Comparison of ENCODE assay signal across 1 cellular context in the genomic region with DNA sequence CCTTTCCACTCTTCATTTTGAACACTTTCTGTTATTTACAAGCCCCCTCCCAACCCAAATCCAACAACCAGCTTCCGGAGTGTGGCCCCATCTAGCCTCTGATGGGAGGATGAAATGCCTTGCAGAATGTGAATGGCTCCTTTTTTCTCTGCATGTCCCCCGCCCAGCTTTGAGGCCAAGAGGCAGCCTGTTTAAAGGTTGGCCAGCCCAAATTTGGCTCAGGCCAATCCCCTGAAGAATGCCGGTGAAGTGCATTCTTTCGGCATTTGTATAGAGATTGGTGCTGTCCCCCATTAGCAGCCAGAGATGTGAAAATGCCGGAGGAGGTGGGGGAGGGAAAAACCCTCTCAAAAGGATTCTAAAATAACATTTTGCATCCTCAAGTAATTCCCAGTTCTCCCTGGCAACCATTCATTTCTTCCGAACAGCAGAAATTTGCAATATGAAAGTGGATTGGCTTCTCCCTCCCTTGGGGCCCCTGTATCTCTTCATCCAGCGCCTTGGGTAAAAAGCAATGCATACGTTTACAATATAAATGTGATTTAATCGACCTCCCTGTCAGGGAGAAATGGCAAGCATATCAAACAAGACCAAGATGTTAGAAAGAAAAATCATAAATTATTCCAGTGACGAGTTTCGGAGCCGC.
A peak's percentile ranks its signal among the peaks of the same experiment; 100 is the strongest.
TF ChIP-seq lines count a peak whose summit lies in the region.

No MANE protein-coding gene starts in this region.

TF ChIP-seq in H1, 55 proteins besides CTCF, POLR2A, EP300 and RAD21:
- no peak for TF ChIP-seq TAF1 (IDR thresholded peaks at IDR 0.05; ENCODE audit: low read depth, low read length)
- peak; percentile 55 for TF ChIP-seq ASH2L (IDR thresholded peaks at IDR 0.05; ENCODE audit: low read length)
- TF ChIP-seq CHD1 (IDR thresholded peaks at IDR 0.05; ENCODE audit: low read depth, low read length), result no peak
- no peak for TF ChIP-seq CEBPB (IDR thresholded peaks at IDR 0.05; ENCODE audit: low read depth, low read length)
- no peak for TF ChIP-seq RNF2 (IDR thresholded peaks at IDR 0.05; ENCODE audit: borderline replicate concordance, low read depth, low read length, missing control alignments, poor library complexity, severe bottlenecking)
- no peak for TF ChIP-seq GTF2F1 (IDR thresholded peaks at IDR 0.05; ENCODE audit: borderline replicate concordance, low read depth, low read length)
- no peak for TF ChIP-seq CTBP2 (IDR thresholded peaks at IDR 0.05; ENCODE audit: borderline replicate concordance, insufficient read depth, insufficient read length, low read length)
- TF ChIP-seq POLR2AphosphoS5 (IDR thresholded peaks at IDR 0.05; ENCODE audit: low read depth, low read length), result no peak
- no peak for TF ChIP-seq GABPA (IDR thresholded peaks at IDR 0.05; ENCODE audit: borderline replicate concordance, insufficient read depth, low read length)
- TF ChIP-seq, protein P1, sequence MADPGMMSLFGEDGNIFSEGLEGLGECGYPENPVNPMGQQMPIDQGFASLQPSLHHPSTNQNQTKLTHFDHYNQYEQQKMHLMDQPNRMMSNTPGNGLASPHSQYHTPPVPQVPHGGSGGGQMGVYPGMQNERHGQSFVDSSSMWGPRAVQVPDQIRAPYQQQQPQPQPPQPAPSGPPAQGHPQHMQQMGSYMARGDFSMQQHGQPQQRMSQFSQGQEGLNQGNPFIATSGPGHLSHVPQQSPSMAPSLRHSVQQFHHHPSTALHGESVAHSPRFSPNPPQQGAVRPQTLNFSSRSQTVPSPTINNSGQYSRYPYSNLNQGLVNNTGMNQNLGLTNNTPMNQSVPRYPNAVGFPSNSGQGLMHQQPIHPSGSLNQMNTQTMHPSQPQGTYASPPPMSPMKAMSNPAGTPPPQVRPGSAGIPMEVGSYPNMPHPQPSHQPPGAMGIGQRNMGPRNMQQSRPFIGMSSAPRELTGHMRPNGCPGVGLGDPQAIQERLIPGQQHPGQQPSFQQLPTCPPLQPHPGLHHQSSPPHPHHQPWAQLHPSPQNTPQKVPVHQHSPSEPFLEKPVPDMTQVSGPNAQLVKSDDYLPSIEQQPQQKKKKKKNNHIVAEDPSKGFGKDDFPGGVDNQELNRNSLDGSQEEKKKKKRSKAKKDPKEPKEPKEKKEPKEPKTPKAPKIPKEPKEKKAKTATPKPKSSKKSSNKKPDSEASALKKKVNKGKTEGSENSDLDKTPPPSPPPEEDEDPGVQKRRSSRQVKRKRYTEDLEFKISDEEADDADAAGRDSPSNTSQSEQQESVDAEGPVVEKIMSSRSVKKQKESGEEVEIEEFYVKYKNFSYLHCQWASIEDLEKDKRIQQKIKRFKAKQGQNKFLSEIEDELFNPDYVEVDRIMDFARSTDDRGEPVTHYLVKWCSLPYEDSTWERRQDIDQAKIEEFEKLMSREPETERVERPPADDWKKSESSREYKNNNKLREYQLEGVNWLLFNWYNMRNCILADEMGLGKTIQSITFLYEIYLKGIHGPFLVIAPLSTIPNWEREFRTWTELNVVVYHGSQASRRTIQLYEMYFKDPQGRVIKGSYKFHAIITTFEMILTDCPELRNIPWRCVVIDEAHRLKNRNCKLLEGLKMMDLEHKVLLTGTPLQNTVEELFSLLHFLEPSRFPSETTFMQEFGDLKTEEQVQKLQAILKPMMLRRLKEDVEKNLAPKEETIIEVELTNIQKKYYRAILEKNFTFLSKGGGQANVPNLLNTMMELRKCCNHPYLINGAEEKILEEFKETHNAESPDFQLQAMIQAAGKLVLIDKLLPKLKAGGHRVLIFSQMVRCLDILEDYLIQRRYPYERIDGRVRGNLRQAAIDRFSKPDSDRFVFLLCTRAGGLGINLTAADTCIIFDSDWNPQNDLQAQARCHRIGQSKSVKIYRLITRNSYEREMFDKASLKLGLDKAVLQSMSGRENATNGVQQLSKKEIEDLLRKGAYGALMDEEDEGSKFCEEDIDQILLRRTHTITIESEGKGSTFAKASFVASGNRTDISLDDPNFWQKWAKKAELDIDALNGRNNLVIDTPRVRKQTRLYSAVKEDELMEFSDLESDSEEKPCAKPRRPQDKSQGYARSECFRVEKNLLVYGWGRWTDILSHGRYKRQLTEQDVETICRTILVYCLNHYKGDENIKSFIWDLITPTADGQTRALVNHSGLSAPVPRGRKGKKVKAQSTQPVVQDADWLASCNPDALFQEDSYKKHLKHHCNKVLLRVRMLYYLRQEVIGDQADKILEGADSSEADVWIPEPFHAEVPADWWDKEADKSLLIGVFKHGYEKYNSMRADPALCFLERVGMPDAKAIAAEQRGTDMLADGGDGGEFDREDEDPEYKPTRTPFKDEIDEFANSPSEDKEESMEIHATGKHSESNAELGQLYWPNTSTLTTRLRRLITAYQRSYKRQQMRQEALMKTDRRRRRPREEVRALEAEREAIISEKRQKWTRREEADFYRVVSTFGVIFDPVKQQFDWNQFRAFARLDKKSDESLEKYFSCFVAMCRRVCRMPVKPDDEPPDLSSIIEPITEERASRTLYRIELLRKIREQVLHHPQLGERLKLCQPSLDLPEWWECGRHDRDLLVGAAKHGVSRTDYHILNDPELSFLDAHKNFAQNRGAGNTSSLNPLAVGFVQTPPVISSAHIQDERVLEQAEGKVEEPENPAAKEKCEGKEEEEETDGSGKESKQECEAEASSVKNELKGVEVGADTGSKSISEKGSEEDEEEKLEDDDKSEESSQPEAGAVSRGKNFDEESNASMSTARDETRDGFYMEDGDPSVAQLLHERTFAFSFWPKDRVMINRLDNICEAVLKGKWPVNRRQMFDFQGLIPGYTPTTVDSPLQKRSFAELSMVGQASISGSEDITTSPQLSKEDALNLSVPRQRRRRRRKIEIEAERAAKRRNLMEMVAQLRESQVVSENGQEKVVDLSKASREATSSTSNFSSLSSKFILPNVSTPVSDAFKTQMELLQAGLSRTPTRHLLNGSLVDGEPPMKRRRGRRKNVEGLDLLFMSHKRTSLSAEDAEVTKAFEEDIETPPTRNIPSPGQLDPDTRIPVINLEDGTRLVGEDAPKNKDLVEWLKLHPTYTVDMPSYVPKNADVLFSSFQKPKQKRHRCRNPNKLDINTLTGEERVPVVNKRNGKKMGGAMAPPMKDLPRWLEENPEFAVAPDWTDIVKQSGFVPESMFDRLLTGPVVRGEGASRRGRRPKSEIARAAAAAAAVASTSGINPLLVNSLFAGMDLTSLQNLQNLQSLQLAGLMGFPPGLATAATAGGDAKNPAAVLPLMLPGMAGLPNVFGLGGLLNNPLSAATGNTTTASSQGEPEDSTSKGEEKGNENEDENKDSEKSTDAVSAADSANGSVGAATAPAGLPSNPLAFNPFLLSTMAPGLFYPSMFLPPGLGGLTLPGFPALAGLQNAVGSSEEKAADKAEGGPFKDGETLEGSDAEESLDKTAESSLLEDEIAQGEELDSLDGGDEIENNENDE (IDR thresholded peaks at IDR 0.05; ENCODE audit: insufficient replicate concordance, low read length), result no peak
- no peak for TF ChIP-seq SAP30 (IDR thresholded peaks at IDR 0.05; ENCODE audit: insufficient read depth, insufficient replicate concordance, low read length)
- TF ChIP-seq YY1 (IDR thresholded peaks at IDR 0.05; ENCODE audit: low read depth, low read length), result 0 out of 2 replicates have a peak, but pooled peaks have one; percentile 46
- no peak for TF ChIP-seq BCL11A (IDR thresholded peaks at IDR 0.05; ENCODE audit: low read depth in 2 of 2, low read length in 2 of 2)
- peak; percentile 75; the same call in 1 of the 2 replicates for TF ChIP-seq TEAD4 (IDR thresholded peaks at IDR 0.05; ENCODE audit: low read depth, low read length)
- TF ChIP-seq MAFK (IDR thresholded peaks at IDR 0.05; ENCODE audit: low read depth, low read length), result no peak
- TF ChIP-seq RFX5 (IDR thresholded peaks at IDR 0.05; ENCODE audit: borderline replicate concordance, low read depth, low read length), result no peak
- TF ChIP-seq SRF (IDR thresholded peaks at IDR 0.05; ENCODE audit: low read depth, low read length), result 0 out of 2 replicates have a peak, but pooled peaks have one; percentile 37
- no peak for TF ChIP-seq TAF7 (optimal IDR thresholded peaks at IDR 0.05; ENCODE audit: borderline replicate concordance, low read depth, low read length)
- no peak for TF ChIP-seq KDM4A (IDR thresholded peaks at IDR 0.05; ENCODE audit: low read depth, low read length, severe bottlenecking)
- no peak for TF ChIP-seq RBBP5 (IDR thresholded peaks at IDR 0.05; ENCODE audit: borderline replicate concordance, low read depth, low read length)
- TF ChIP-seq EGR1 (IDR thresholded peaks at IDR 0.05; ENCODE audit: borderline replicate concordance, low read depth, low read length), result no peak
- no peak for TF ChIP-seq BRCA1 (IDR thresholded peaks at IDR 0.05; ENCODE audit: low read depth, low read length)
- no peak for TF ChIP-seq SIX5 (IDR thresholded peaks at IDR 0.05; ENCODE audit: low read depth, low read length)
- TF ChIP-seq SUZ12 (IDR thresholded peaks at IDR 0.05; ENCODE audit: low read length), result no peak
- no peak for TF ChIP-seq NANOG (IDR thresholded peaks at IDR 0.05; ENCODE audit: insufficient read depth, low read depth, low read length, poor library complexity, severe bottlenecking)
- no peak for TF ChIP-seq RXRA (IDR thresholded peaks at IDR 0.05; ENCODE audit: insufficient read depth, low read depth, low read length)
- no peak for TF ChIP-seq SP4 (IDR thresholded peaks at IDR 0.05; ENCODE audit: low read length)
- no peak for TF ChIP-seq EZH2 (IDR thresholded peaks at IDR 0.05; ENCODE audit: low read depth, low read length, severe bottlenecking)
- TF ChIP-seq, protein P2, sequence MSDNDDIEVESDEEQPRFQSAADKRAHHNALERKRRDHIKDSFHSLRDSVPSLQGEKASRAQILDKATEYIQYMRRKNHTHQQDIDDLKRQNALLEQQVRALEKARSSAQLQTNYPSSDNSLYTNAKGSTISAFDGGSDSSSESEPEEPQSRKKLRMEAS (IDR thresholded peaks at IDR 0.05), result no peak
- TF ChIP-seq CBX5 (IDR thresholded peaks at IDR 0.05; ENCODE audit: low read depth, low read length), result no peak
- TF ChIP-seq, protein P3, sequence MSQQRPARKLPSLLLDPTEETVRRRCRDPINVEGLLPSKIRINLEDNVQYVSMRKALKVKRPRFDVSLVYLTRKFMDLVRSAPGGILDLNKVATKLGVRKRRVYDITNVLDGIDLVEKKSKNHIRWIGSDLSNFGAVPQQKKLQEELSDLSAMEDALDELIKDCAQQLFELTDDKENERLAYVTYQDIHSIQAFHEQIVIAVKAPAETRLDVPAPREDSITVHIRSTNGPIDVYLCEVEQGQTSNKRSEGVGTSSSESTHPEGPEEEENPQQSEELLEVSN (IDR thresholded peaks at IDR 0.05), result no peak
- peak; percentile 47; the same call in 1 of the 2 replicates for TF ChIP-seq SP1 (IDR thresholded peaks at IDR 0.05; ENCODE audit: low read depth, low read length)
- no peak for TF ChIP-seq HDAC6 (IDR thresholded peaks at IDR 0.05; ENCODE audit: low read depth, low read length)
- TF ChIP-seq SP2 (IDR thresholded peaks at IDR 0.05; ENCODE audit: low read length), result no peak
- no peak for TF ChIP-seq HDAC2 (IDR thresholded peaks at IDR 0.05; ENCODE audit: borderline replicate concordance in 1 of 2, low read depth in 2 of 2, low read length in 2 of 2)
TF ChIP-seq in H1: peak in this region for 5.
